In genomic region chr14:22822619-22823551, GRCh38 we compare ENCODE assay signal across 7 cellular contexts. TPM values are rescaled to one million over a fixed set of nuclear protein-coding genes. Genes with fewer than 3 reads are reported as not detected.
DNase-seq lines count a peak whose midpoint lies in the region; ATAC-seq and TF ChIP-seq lines count a peak whose summit lies in the region.

No MANE protein-coding gene starts in this region.

- ATAC-seq in HG02798 (IDR thresholded peaks at IDR 0.05; ENCODE audit: poor library complexity, unreplicated experiment), result peak; percentile 47
- ATAC-seq in Panc1, result peak; percentile 91

- peak overlapping the region; percentile 62 for H3K4me3 ChIP-seq in GM12865 (ENCODE audit: low read depth, low read length)
- peak overlapping the region; percentile 35 to 56 for H3K4me3 ChIP-seq in Panc1 (ENCODE audit: low read depth in 2 of 2, low read length in 2 of 2)
- peak overlapping the region; percentile 44 for H3K4me3 ChIP-seq in suprapubic skin

- 1% methylated on average over 32 of the region's 41 CpGs for WGBS in suprapubic skin

- TF ChIP-seq CTCF in GM12865 (IDR thresholded peaks at IDR 0.05; ENCODE audit: insufficient read depth, low read depth, low read length, missing control alignments) (peak; percentile 73), Panc1 (IDR thresholded peaks at IDR 0.05) (peak; percentile 84), suprapubic skin (IDR thresholded peaks at IDR 0.05) (peak; percentile 73 to 82)

- intact Hi-C loops in Panc1 (cut with micrococcal nuclease; ENCODE audit: unreplicated experiment), result loop anchor here (2.0 kb wide), 1 partner anchor 30 kb away; no protein-coding TSS in a partner anchor

- no peak for TF ChIP-seq EP300 in suprapubic skin (IDR thresholded peaks at IDR 0.05)

- no peaks in the 10 kb centered on the region for H3K36me3 ChIP-seq in Panc1 (ENCODE audit: control insufficient read depth, insufficient read depth, low read length)
- H3K36me3 ChIP-seq in suprapubic skin, result no peaks in the 10 kb centered on the region

- H3K4me1 ChIP-seq in Panc1 (ENCODE audit: control insufficient read depth, insufficient read depth, low read length) (peaks cover 23% of the 10 kb centered on the region), suprapubic skin (peaks cover 32% of the 10 kb centered on the region)

- DNase-seq in GM12865 (ENCODE audit: low read depth) (peak; percentile 83), Panc1 (ENCODE audit: low read depth, low spot score) (no peak), foreskin melanocyte (peak; percentile 56), nucleus accumbens (lab: John Stamatoyannopoulos, UW) (peak in 46 of 56 donors; percentile 15 to 76 (median 51)), suprapubic skin (ENCODE audit: low spot score in 2 of 2) (peak; percentile 88 to 90)
- peak; percentile 47 for DNase-seq in activated effector memory CD4-positive, alpha-beta T cell treated with Interleukin-2 at 50 U/mL for 16 hours

- no peak for TF ChIP-seq POLR2A in suprapubic skin (IDR thresholded peaks at IDR 0.05)

- in situ Hi-C loops in Panc1 (cut with HindIII; ENCODE audit: low pct_unique_long_range_greater_than_20kb, low sequenced_read_pairs), result no loop called here

- H3K27ac ChIP-seq in Panc1 (ENCODE audit: low read length), result peak overlapping the region; percentile 79
- no peak overlapping the region for H3K27ac ChIP-seq in suprapubic skin

- CTCF ChIA-PET in Panc1 (lab: Charles Lee), result interaction anchor here (0.6 to 2.6 kb wide), 13 partner anchors 10 to 253 kb away, joined by 3 to 50 read pairs (median 5); no protein-coding TSS in a partner anchor

- BruUV-seq in Panc1 (replicated peaks; lab: Mats Ljungman, UMichigan), result no TSS peak

- H3K27me3 ChIP-seq in Panc1 (ENCODE audit: control insufficient read depth, insufficient read depth, low read length) (no peaks in the 10 kb centered on the region), suprapubic skin (no peaks in the 10 kb centered on the region)

- H3K9me3 ChIP-seq in Panc1 (ENCODE audit: control insufficient read depth, insufficient read depth, low read depth, low read length) (no peaks in the 10 kb centered on the region), suprapubic skin (no peaks in the 10 kb centered on the region)

- POLR2A ChIA-PET in Panc1 (lab: Charles Lee), result interaction anchor here (0.6 to 1.8 kb wide), 4 partner anchors 14 to 234 kb away, joined by 3 to 6 read pairs (median 4); partner anchors contain the start of genes DAD1 and MMP14

RNA-seq across cellular contexts. Expression of gene MRPL52, which starts 6.8 kb away (rescaled TPM):
- total RNA-seq in Panc1 (2021; ENCODE audit: unreplicated experiment), result 89.5 TPM
- polyA plus RNA-seq in Panc1 (2012; ENCODE audit: insufficient read length), result 97.1 TPM
- total RNA-seq in suprapubic skin, result 10 to 100 TPM; 35.5 to 84.5 (median 74.2) TPM

RNA-seq across cellular contexts. Expression of gene SLC7A7, which starts 7.7 kb away (rescaled TPM):
- total RNA-seq in Panc1 (2021; ENCODE audit: unreplicated experiment) (0.85 TPM), suprapubic skin (1 to 10 TPM; 1.8 to 3.8 (median 2.9) TPM)
- polyA plus RNA-seq in Panc1 (2012; ENCODE audit: insufficient read length), result 1.3 TPM

RNA-seq across cellular contexts. Expression of gene MMP14, which starts 13.5 kb away (rescaled TPM):
- 32.9 TPM for total RNA-seq in Panc1 (2021; ENCODE audit: unreplicated experiment)
- polyA plus RNA-seq in Panc1 (2012; ENCODE audit: insufficient read length), result 47.8 TPM
- 100 to 1,000 TPM; 106 to 161 (median 128) TPM for total RNA-seq in suprapubic skin

RNA-seq across cellular contexts. Expression of gene LRP10, which starts 48.7 kb away (rescaled TPM):
- total RNA-seq in Panc1 (2021; ENCODE audit: unreplicated experiment) (78.3 TPM), suprapubic skin (100 to 1,000 TPM in 3 of 4 donors, 10 to 100 TPM in 1; 97.8 to 170 (median 157) TPM)
- 156 TPM for polyA plus RNA-seq in Panc1 (2012; ENCODE audit: insufficient read length)

RNA-seq across cellular contexts. Expression of gene OXA1L, which starts 56.4 kb away (rescaled TPM):
- 71.3 TPM for total RNA-seq in Panc1 (2021; ENCODE audit: unreplicated experiment)
- 65.0 TPM for polyA plus RNA-seq in Panc1 (2012; ENCODE audit: insufficient read length)
- total RNA-seq in suprapubic skin, result 100 to 1,000 TPM in 2 of 4 donors, 10 to 100 TPM in 2; 75.7 to 107 (median 91.8) TPM
